ENCODE assay signal across 1 cellular context in the genomic region with DNA sequence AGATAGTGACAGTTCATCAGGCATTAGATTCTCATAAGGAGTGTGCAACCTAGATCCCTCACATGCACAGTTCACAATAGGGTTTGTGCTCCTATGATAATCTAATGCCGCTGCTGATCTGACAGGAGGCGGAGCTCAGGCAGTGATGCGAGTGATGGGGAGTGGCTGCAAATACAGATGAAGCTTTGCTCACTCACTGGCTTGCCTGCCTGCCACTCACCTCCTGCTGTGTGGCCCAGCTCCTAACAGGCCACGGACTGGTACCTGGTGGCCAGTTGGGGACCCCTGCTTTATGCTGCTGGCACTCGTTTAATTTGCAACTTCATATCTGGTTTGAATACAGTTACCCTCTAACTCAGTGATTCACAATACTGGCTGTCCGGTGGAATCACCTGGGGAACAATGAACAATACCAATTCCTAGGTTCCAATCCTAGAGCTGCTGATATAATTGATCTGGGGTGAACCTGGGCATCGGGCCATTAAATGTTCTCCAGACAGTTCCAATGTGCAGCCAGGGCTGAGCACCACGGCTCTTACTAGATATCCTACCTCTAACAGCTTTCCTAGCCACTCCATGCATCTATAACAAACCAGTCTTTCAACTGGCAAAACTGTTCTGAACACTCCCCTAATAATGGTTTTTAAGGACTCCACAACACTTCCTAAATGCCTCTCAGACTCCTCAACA.
TF ChIP-seq lines count a peak whose summit lies in the region.

No MANE protein-coding gene starts in this region.

TF ChIP-seq in GM23338, 12 proteins besides CTCF, POLR2A, EP300 and RAD21 (continued from another document):
- TF ChIP-seq, protein P1, sequence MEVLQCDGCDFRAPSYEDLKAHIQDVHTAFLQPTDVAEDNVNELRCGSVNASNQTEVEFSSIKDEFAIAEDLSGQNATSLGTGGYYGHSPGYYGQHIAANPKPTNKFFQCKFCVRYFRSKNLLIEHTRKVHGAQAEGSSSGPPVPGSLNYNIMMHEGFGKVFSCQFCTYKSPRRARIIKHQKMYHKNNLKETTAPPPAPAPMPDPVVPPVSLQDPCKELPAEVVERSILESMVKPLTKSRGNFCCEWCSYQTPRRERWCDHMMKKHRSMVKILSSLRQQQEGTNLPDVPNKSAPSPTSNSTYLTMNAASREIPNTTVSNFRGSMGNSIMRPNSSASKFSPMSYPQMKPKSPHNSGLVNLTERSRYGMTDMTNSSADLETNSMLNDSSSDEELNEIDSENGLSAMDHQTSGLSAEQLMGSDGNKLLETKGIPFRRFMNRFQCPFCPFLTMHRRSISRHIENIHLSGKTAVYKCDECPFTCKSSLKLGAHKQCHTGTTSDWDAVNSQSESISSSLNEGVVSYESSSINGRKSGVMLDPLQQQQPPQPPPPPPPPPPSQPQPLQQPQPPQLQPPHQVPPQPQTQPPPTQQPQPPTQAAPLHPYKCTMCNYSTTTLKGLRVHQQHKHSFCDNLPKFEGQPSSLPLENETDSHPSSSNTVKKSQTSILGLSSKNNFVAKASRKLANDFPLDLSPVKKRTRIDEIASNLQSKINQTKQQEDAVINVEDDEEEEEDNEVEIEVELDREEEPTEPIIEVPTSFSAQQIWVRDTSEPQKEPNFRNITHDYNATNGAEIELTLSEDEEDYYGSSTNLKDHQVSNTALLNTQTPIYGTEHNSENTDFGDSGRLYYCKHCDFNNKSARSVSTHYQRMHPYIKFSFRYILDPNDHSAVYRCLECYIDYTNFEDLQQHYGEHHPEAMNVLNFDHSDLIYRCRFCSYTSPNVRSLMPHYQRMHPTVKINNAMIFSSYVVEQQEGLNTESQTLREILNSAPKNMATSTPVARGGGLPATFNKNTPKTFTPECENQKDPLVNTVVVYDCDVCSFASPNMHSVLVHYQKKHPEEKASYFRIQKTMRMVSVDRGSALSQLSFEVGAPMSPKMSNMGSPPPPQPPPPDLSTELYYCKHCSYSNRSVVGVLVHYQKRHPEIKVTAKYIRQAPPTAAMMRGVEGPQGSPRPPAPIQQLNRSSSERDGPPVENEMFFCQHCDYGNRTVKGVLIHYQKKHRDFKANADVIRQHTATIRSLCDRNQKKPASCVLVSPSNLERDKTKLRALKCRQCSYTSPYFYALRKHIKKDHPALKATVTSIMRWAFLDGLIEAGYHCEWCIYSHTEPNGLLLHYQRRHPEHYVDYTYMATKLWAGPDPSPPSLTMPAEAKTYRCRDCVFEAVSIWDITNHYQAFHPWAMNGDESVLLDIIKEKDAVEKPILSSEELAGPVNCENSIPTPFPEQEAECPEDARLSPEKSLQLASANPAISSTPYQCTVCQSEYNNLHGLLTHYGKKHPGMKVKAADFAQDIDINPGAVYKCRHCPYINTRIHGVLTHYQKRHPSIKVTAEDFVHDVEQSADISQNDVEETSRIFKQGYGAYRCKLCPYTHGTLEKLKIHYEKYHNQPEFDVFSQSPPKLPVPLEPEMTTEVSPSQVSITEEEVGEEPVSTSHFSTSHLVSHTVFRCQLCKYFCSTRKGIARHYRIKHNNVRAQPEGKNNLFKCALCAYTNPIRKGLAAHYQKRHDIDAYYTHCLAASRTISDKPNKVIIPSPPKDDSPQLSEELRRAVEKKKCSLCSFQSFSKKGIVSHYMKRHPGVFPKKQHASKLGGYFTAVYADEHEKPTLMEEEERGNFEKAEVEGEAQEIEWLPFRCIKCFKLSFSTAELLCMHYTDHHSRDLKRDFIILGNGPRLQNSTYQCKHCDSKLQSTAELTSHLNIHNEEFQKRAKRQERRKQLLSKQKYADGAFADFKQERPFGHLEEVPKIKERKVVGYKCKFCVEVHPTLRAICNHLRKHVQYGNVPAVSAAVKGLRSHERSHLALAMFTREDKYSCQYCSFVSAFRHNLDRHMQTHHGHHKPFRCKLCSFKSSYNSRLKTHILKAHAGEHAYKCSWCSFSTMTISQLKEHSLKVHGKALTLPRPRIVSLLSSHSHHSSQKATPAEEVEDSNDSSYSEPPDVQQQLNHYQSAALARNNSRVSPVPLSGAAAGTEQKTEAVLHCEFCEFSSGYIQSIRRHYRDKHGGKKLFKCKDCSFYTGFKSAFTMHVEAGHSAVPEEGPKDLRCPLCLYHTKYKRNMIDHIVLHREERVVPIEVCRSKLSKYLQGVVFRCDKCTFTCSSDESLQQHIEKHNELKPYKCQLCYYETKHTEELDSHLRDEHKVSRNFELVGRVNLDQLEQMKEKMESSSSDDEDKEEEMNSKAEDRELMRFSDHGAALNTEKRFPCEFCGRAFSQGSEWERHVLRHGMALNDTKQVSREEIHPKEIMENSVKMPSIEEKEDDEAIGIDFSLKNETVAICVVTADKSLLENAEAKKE (CRISPR knock-in tag; IDR thresholded peaks at IDR 0.05), result no peak
- TF ChIP-seq, protein P2, sequence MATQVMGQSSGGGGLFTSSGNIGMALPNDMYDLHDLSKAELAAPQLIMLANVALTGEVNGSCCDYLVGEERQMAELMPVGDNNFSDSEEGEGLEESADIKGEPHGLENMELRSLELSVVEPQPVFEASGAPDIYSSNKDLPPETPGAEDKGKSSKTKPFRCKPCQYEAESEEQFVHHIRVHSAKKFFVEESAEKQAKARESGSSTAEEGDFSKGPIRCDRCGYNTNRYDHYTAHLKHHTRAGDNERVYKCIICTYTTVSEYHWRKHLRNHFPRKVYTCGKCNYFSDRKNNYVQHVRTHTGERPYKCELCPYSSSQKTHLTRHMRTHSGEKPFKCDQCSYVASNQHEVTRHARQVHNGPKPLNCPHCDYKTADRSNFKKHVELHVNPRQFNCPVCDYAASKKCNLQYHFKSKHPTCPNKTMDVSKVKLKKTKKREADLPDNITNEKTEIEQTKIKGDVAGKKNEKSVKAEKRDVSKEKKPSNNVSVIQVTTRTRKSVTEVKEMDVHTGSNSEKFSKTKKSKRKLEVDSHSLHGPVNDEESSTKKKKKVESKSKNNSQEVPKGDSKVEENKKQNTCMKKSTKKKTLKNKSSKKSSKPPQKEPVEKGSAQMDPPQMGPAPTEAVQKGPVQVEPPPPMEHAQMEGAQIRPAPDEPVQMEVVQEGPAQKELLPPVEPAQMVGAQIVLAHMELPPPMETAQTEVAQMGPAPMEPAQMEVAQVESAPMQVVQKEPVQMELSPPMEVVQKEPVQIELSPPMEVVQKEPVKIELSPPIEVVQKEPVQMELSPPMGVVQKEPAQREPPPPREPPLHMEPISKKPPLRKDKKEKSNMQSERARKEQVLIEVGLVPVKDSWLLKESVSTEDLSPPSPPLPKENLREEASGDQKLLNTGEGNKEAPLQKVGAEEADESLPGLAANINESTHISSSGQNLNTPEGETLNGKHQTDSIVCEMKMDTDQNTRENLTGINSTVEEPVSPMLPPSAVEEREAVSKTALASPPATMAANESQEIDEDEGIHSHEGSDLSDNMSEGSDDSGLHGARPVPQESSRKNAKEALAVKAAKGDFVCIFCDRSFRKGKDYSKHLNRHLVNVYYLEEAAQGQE (IDR thresholded peaks at IDR 0.05; ENCODE audit: unreplicated experiment), result no peak
TF ChIP-seq in GM23338: peak in this region for 0.
